In the genomic region with DNA sequence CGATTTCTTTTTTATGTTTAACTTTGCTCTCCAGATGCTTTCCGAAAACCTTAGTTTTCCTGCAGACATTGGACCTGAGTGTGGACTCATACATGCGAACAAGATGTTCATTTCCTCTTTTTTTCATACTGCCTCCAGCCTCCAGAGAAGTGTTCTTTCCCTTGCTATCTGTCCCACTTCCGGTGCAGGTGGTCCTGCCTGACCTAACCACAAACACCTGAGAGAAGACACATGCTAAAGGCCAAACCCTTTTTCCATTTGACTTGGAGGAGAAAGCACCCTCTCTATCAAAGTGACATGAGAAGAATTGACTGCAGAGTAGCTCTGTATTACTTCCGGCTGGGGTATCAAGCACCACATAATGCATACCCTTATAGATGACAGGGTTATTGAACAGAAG, we compare ENCODE assay signal across 22 cellular contexts.
DNase-seq lines count a peak whose midpoint lies in the region; ATAC-seq and TF ChIP-seq lines count a peak whose summit lies in the region.
"Had no signal": no experiment of that assay in that cellular context is flagged by ENCODE, and none has a peak within 500 bp of the region (broad histone marks: within the 10 kb centered on the region; RNA-seq: fewer than 3 reads in every experiment).

No MANE protein-coding gene starts in this region.

- peak; percentile 70 for ATAC-seq in GM19043 (IDR thresholded peaks at IDR 0.05; ENCODE audit: low read depth, unreplicated experiment)
- peak; percentile 77 for ATAC-seq in HG03354 (IDR thresholded peaks at IDR 0.05; ENCODE audit: poor library complexity, severe bottlenecking, unreplicated experiment)
- ATAC-seq: CD8-positive, alpha-beta T cell; natural killer cell treated with Interleukin-12 subunit alpha and Interleukin-12 subunit beta and Interleukin-15 and Interleukin-18, amount 100 ng/mL, for 72 hours had no signal

- H3K36me3 ChIP-seq in OCI-LY7 (ENCODE audit: insufficient read depth, low read length) (no peaks in the 10 kb centered on the region), SJCRH30 (no peaks in the 10 kb centered on the region)
- H3K36me3 ChIP-seq: cardiac muscle cell, HAP-1, MG63, uterus had no signal

- no peaks in the 10 kb centered on the region for H3K27me3 ChIP-seq in SJCRH30
- H3K27me3 ChIP-seq: cardiac muscle cell, MG63, uterus had no signal

- H3K27ac Mint-ChIP-seq in type B pancreatic cell: no peak overlapping the region
- H3K27ac Mint-ChIP-seq: CD8-positive, alpha-beta T cell; natural killer cell treated with Interleukin-12 subunit alpha and Interleukin-12 subunit beta and Interleukin-15 and Interleukin-18, amount 100 ng/mL, for 72 hours had no signal

- DNase-seq in GM12865 (ENCODE audit: low read depth) (peak; percentile 56), OCI-LY7 (ENCODE audit: low spot score) (peak; percentile 97), NCI-H1694 (lab: John Stamatoyannopoulos, UW) (no peak), coronary artery (ENCODE audit: low spot score) (no peak), SJCRH30 (no peak), type B pancreatic cell (ENCODE audit: extremely low spot score, unreplicated experiment) (no peak)
- DNase-seq: activated CD4-positive, alpha-beta T cell treated with anti-CD3 and anti-CD28 coated beads for 4 hours; activated gamma-delta T cell; amniotic stem cell; CD8-positive, alpha-beta T cell; DMS53; erythroblast; MG63; NCI-H2029; NCI-H526; posterior cingulate gyrus; uterus had no signal

- H4K20me1 ChIP-seq in OCI-LY7 (ENCODE audit: insufficient read depth, low read length): no peaks in the 10 kb centered on the region

- no peaks in the 10 kb centered on the region for H3K4me1 Mint-ChIP-seq in type B pancreatic cell (ENCODE audit: unreplicated experiment)

- BruUV-seq in OCI-LY7 (replicated peaks; lab: Mats Ljungman, UMichigan): no TSS peak

- no peaks in the 10 kb centered on the region for H3K9me3 Mint-ChIP-seq in type B pancreatic cell
- H3K9me3 Mint-ChIP-seq: CD8-positive, alpha-beta T cell; natural killer cell treated with Interleukin-12 subunit alpha and Interleukin-12 subunit beta and Interleukin-15 and Interleukin-18, amount 100 ng/mL, for 72 hours had no signal

- H3K27me3 Mint-ChIP-seq in type B pancreatic cell: no peaks in the 10 kb centered on the region

- H2AFZ ChIP-seq in OCI-LY7 (ENCODE audit: low read length): peak overlapping the region; percentile 56; the same call in 1 of the 2 replicates

- H3K79me2 ChIP-seq in OCI-LY7 (ENCODE audit: insufficient read depth, low read depth, low read length): no peaks in the 10 kb centered on the region

- no peak overlapping the region for H3K4me3 Mint-ChIP-seq in type B pancreatic cell
- H3K4me3 Mint-ChIP-seq: CD8-positive, alpha-beta T cell; natural killer cell treated with Interleukin-12 subunit alpha and Interleukin-12 subunit beta and Interleukin-15 and Interleukin-18, amount 100 ng/mL, for 72 hours had no signal

- no peaks in the 10 kb centered on the region for H3K9me2 ChIP-seq in OCI-LY7 (ENCODE audit: insufficient read depth, low read length)

- CTCF ChIA-PET in OCI-LY7 (lab: Charles Lee; ENCODE audit: unreplicated experiment): no interaction called here

- H3K4me3 ChIP-seq in GM12865 (ENCODE audit: low read depth, low read length) (no peak overlapping the region), OCI-LY7 (ENCODE audit: low read depth, low read length, poor library complexity, severe bottlenecking) (peak overlapping the region; percentile 36), coronary artery (no peak overlapping the region), SJCRH30 (no peak overlapping the region)
- H3K4me3 ChIP-seq: cardiac muscle cell, HAP-1, MG63, uterus had no signal

- H3K4me1 ChIP-seq in OCI-LY7 (ENCODE audit: insufficient read depth, low read length, poor library complexity, severe bottlenecking) (peaks cover 53% of the 10 kb centered on the region), SJCRH30 (peaks cover 32% of the 10 kb centered on the region)
- H3K4me1 ChIP-seq: HAP-1, uterus had no signal

- intact Hi-C loops in OCI-LY7 (cut with micrococcal nuclease; ENCODE audit: unreplicated experiment): no loop called here

- no peaks in the 10 kb centered on the region for H3K36me3 Mint-ChIP-seq in type B pancreatic cell
- H3K36me3 Mint-ChIP-seq: CD8-positive, alpha-beta T cell; natural killer cell treated with Interleukin-12 subunit alpha and Interleukin-12 subunit beta and Interleukin-15 and Interleukin-18, amount 100 ng/mL, for 72 hours had no signal

- peaks cover 5% of the 10 kb centered on the region; the same call in 1 of the 2 replicates for H3K9me3 ChIP-seq in OCI-LY7 (ENCODE audit: low read length)
- H3K9me3 ChIP-seq in SJCRH30 (replicated peaks): peaks cover 4% of the 10 kb centered on the region
- H3K9me3 ChIP-seq: HAP-1, MG63, uterus had no signal

- peak overlapping the region; percentile 50 for H3K4me2 ChIP-seq in OCI-LY7 (ENCODE audit: low read length)

- POLR2A ChIA-PET in OCI-LY7 (lab: Charles Lee): interaction anchor here (0.7 kb wide), 2 partner anchors 15 to 46 kb away, joined by 3 read pairs; no protein-coding TSS in a partner anchor

- no peak for TF ChIP-seq CTCF in GM12865 (IDR thresholded peaks at IDR 0.05; ENCODE audit: insufficient read depth, low read depth, low read length, missing control alignments)
- TF ChIP-seq CTCF in OCI-LY7 (conservative IDR thresholded peaks at IDR 0.05; ENCODE audit: low read length): no peak
- no peak for TF ChIP-seq CTCF in coronary artery (IDR thresholded peaks at IDR 0.05)
- TF ChIP-seq CTCF in type B pancreatic cell (conservative IDR thresholded peaks at IDR 0.05): no peak

- peak overlapping the region; percentile 86 for H3K27ac ChIP-seq in OCI-LY7 (ENCODE audit: low read depth, low read length, poor library complexity, severe bottlenecking)
- H3K27ac ChIP-seq in coronary artery: no peak overlapping the region
- no peak overlapping the region for H3K27ac ChIP-seq in SJCRH30
- H3K27ac ChIP-seq: cardiac muscle cell, uterus had no signal

Comparison
In these comparisons a context has a peak if more than half of its experiments do, and no peak if none do; other contexts are left out.
1. DNase-seq: peak in GM12865 (single experiment) and OCI-LY7 (single experiment); none in NCI-H1694 (single experiment), coronary artery (single experiment), SJCRH30 (0 of 2) and type B pancreatic cell (single experiment).